In the genomic region with DNA sequence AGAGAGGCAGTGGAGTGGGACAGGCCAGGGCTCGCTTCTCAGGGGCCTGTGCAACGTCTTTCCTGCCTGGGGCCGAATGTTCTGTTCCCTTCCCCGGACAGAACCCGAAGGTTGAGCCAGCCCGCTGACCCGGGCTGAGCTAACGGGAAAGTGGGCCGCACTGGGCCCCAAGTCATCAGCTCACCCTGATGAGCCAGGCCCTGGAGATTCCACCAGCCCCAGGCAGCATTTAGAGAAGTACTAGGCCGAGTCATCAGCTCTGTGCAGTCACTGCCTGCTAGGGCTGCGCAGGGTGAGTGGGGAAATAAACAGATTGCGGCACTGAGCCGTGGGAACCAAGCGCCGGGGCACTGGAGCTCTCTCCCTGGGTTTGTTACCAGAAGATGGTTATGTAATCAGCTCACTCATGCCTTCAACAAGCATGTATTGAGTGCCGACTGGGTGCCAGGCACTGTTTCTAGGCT, we compare ENCODE assay signal across 10 cellular contexts. TPM values are rescaled to one million over a fixed set of nuclear protein-coding genes. Genes with fewer than 3 reads are reported as not detected.
A peak's percentile ranks its signal among the peaks of the same experiment; 100 is the strongest.
DNase-seq lines count a peak whose midpoint lies in the region; ATAC-seq and TF ChIP-seq lines count a peak whose summit lies in the region.
"Had no signal": no experiment of that assay in that cellular context is flagged by ENCODE, and none has a peak within 500 bp of the region (broad histone marks: within the 10 kb centered on the region; RNA-seq: fewer than 3 reads in every experiment).

No MANE protein-coding gene starts in this region.

- DNase-seq in M059J (ENCODE audit: low read depth) = peak; percentile 96
- peak; percentile 93 for DNase-seq in mammary epithelial cell
- no peak for DNase-seq in left lobe of liver (ENCODE audit: low spot score)
- peak; percentile 20 to 27 for DNase-seq in thyroid gland
- no peak for DNase-seq in activated CD4-positive, alpha-beta T cell treated with anti-CD3 and anti-CD28 coated beads for 4 hours
- no peak for DNase-seq in activated CD4-positive, alpha-beta T cell treated with anti-CD3 and anti-CD28 coated beads, Interleukin-2, amount 50 U/mL, for 4 hours
- DNase-seq in activated T-cell treated with anti-CD3 and anti-CD28 coated beads for 4 hours = no peak
- DNase-seq in HuH-7.5 (ENCODE audit: low spot score) = no peak
- DNase-seq: activated CD4-positive, alpha-beta T cell treated with anti-CD3 and anti-CD28 coated beads, Interleukin-2, amount 10 ng/mL, durations not matched to agents 24 days and 14 days had no signal

- CTCF ChIA-PET in mammary epithelial cell (lab: Charles Lee; ENCODE audit: low non-redundant PET) = no interaction called here

- in situ Hi-C loops in mammary epithelial cell (cut with MboI; ENCODE audit: low sequenced_read_pairs in 2 of 2) = no loop called here

- peak overlapping the region; percentile 57 for H2AFZ ChIP-seq in mammary epithelial cell (ENCODE audit: low read depth, low read length)

- dilution Hi-C loops in mammary epithelial cell (cut with HindIII; ENCODE audit: low sequenced_read_pairs) = no loop called here

- no peaks in the 10 kb centered on the region for H4K20me1 ChIP-seq in mammary epithelial cell (ENCODE audit: insufficient read depth, low read length)

- BruUV-seq in mammary epithelial cell (replicated peaks; lab: Mats Ljungman, UMichigan) = no TSS peak

- no peaks in the 10 kb centered on the region for H3K79me2 ChIP-seq in mammary epithelial cell (ENCODE audit: insufficient read depth, low read length)

- no peaks in the 10 kb centered on the region for H3K27me3 ChIP-seq in mammary epithelial cell (ENCODE audit: insufficient read depth, low read length)
- H3K27me3 ChIP-seq in thyroid gland = no peaks in the 10 kb centered on the region

- H3K36me3 ChIP-seq in mammary epithelial cell (ENCODE audit: insufficient read depth, low read length) (no peaks in the 10 kb centered on the region), thyroid gland (no peaks in the 10 kb centered on the region)

- no peaks in the 10 kb centered on the region for H3K9me3 ChIP-seq in mammary epithelial cell (replicated peaks; ENCODE audit: insufficient read depth, low read length)
- H3K9me3 ChIP-seq in thyroid gland = no peaks in the 10 kb centered on the region

- ATAC-seq in left lobe of liver = peak; percentile 57

- no peak for TF ChIP-seq CTCF in mammary epithelial cell (conservative IDR thresholded peaks at IDR 0.05 in 1 of 2, IDR thresholded peaks at IDR 0.05 in 1 of 2; ENCODE audit: extremely low read depth in 1 of 2, insufficient read depth in 1 of 2, low read depth in 1 of 2, low read length in 2 of 2)
- TF ChIP-seq CTCF in thyroid gland (IDR thresholded peaks at IDR 0.05) = no peak

- H3K4me1 ChIP-seq in mammary epithelial cell (ENCODE audit: insufficient read depth, low read length) (peaks cover 48% of the 10 kb centered on the region), thyroid gland (peaks cover 0 to 12% of the 10 kb centered on the region in 2 donors)

- TF ChIP-seq POLR2A in thyroid gland (IDR thresholded peaks at IDR 0.05) = no peak

- intact Hi-C loops in mammary epithelial cell (cut with micrococcal nuclease) (loop anchor here (2.0 kb wide), 1 partner anchor 67 kb away; no protein-coding TSS in a partner anchor), thyroid gland (cut with DNase I) (no loop called here)

- 32% methylated on average over 15 of the region's 16 CpGs for WGBS in mammary epithelial cell (ENCODE audit: low coverage, missing lambda C conversion rate)
- WGBS in thyroid gland, 2 donors = 77 to 81% methylated on average over 12 to 16 of the region's 16 CpGs

- peak overlapping the region; percentile 96 for H3K27ac ChIP-seq in mammary epithelial cell (ENCODE audit: insufficient read depth, low read depth, low read length)
- H3K27ac ChIP-seq in thyroid gland = peak overlapping the region in 1 of 3 donors; percentile 14
- H3K27ac ChIP-seq: KMS-11 had no signal

- H3K4me2 ChIP-seq in mammary epithelial cell (ENCODE audit: insufficient read depth, low read depth, low read length) = no peak overlapping the region
- H3K4me2 ChIP-seq: KMS-11 had no signal

- peak overlapping the region; percentile 67 for H3K9ac ChIP-seq in mammary epithelial cell (ENCODE audit: insufficient read depth, low read length)
- H3K9ac ChIP-seq: KMS-11 had no signal

- H3K4me3 ChIP-seq in mammary epithelial cell (replicated peaks in 1 of 3; ENCODE audit: insufficient read depth in 1 of 3, low read depth in 2 of 3, low read length in 3 of 3) (no peak overlapping the region), thyroid gland (replicated peaks in 1 of 3) (no peak overlapping the region)

RNA-seq across cellular contexts. Expression of gene DUSP1, which starts 29.1 kb away (rescaled TPM):
- 80.5 and 91.9 TPM in 2 replicates for total RNA-seq in M059J (2014; rRNA removed; shearing (Covaris generic))
- 10 to 100 TPM; 20.7 to 28.8 TPM for total RNA-seq in mammary epithelial cell
- polyA plus RNA-seq in mammary epithelial cell = 19.1 TPM
- 22.7 TPM for polyA minus RNA-seq in mammary epithelial cell
- 145 TPM for total RNA-seq in left lobe of liver
- 1,000 to 10,000 TPM in 1 of 4 donors, 100 to 1,000 TPM in 3; 613 to 1,025 (median 690) TPM for total RNA-seq in thyroid gland

RNA-seq across cellular contexts. Expression of gene ERGIC1, which starts 33.9 kb away (rescaled TPM):
- total RNA-seq in M059J (2014; rRNA removed; shearing (Covaris generic)) = 149 and 153 TPM in 2 replicates
- 10 to 100 TPM; 58.8 to 98.6 TPM for total RNA-seq in mammary epithelial cell
- polyA plus RNA-seq in mammary epithelial cell = 111 TPM
- 158 TPM for polyA minus RNA-seq in mammary epithelial cell
- total RNA-seq in left lobe of liver = 158 TPM
- total RNA-seq in thyroid gland = 100 to 1,000 TPM; 156 to 214 (median 175) TPM

Comparison
In these comparisons a context has a peak if more than half of its experiments do, and no peak if none do; other contexts are left out.
1. DNase-seq: peak in M059J (single experiment), mammary epithelial cell (single experiment) and thyroid gland (2 of 2); none in left lobe of liver (single experiment), activated CD4-positive, alpha-beta T cell treated with anti-CD3 and anti-CD28 coated beads for 4 hours (0 of 2), activated CD4-positive, alpha-beta T cell treated with anti-CD3 and anti-CD28 coated beads, Interleukin-2, amount 50 U/mL, for 4 hours (0 of 2), activated T-cell treated with anti-CD3 and anti-CD28 coated beads for 4 hours (single experiment) and HuH-7.5 (single experiment).